ENCODE assay signal across 11 cellular contexts in the genomic region with DNA sequence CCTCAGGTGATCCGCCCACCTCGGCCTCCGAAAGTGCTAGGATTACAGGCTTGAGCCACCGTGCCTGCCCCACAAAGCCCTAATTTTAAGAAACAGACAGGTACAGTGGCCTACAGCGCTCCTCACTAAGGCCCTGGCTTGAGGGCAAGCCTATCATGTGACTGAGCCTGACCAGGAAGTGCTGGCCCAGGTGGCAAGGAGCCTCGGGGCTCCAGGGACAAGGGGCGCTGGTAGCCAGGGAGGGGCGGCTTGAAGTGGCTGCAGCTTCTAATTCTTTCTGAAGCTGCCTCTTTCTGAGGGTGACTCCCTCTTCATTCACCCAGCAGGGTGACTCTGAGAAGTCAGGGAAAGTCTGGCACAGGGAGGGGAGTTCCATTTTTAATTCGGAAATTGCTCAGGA.
A peak's percentile ranks its signal among the peaks of the same experiment; 100 is the strongest.
DNase-seq lines count a peak whose midpoint lies in the region; ATAC-seq and TF ChIP-seq lines count a peak whose summit lies in the region.
"Had no signal": no experiment of that assay in that cellular context is flagged by ENCODE, and none has a peak within 500 bp of the region (broad histone marks: within the 10 kb centered on the region; RNA-seq: fewer than 3 reads in every experiment).

No MANE protein-coding gene starts in this region.

- peaks cover 5% of the 10 kb centered on the region for H3K9me3 Mint-ChIP-seq in activated CD8-positive, alpha-beta T cell treated with anti-CD3 and anti-CD28 coated beads for 36 hours

- no peaks in the 10 kb centered on the region for H3K27me3 Mint-ChIP-seq in activated CD8-positive, alpha-beta T cell treated with anti-CD3 and anti-CD28 coated beads for 36 hours

- H2BK12ac ChIP-seq in mesenchymal stem cell (ENCODE audit: low read length in 2 of 2) = no peak overlapping the region

- H3K4me3 ChIP-seq in mesenchymal stem cell (ENCODE audit: insufficient read depth in 1 of 2, low read depth in 1 of 2, low read length in 2 of 2) = peak overlapping the region in 1 of 2 experiments; percentile 74
- H3K4me3 ChIP-seq in tibial nerve = peak overlapping the region in 2 of 4 donors; percentile 31 to 46

- TF ChIP-seq EP300 in tibial nerve (IDR thresholded peaks at IDR 0.05) = no peak

- no peak overlapping the region for H3K27ac ChIP-seq in mesenchymal stem cell (ENCODE audit: low read length, poor library complexity, severe bottlenecking)
- peak overlapping the region in 3 of 4 donors; percentile 66 to 77 (median 72) for H3K27ac ChIP-seq in tibial nerve
- H3K27ac ChIP-seq: C4-2B had no signal

- peak; percentile 57 for DNase-seq in activated effector memory CD4-positive, alpha-beta T cell treated with anti-CD3 and anti-CD28 coated beads, Interleukin-2, amount 50 U/mL, for 16 hours
- DNase-seq in activated effector memory CD4-positive, alpha-beta T cell treated with Interleukin-2 at 50 U/mL for 16 hours = no peak
- no peak for DNase-seq in activated CD8-positive, alpha-beta T cell treated with anti-CD3 and anti-CD28 coated beads for 36 hours
- DNase-seq in mesenchymal stem cell (no peak), tibial nerve (ENCODE audit: low spot score in 2 of 2) (no peak), erythroblast (lab: John Stamatoyannopoulos, UW) (no peak)
- no peak for DNase-seq in effector CD4-positive, alpha-beta T cell
- DNase-seq: NCI-H1436; stimulated activated CD8-positive, alpha-beta memory T cell treated with anti-CD3 and anti-CD28 coated beads, Interleukin-4, amount 100 ng/mL, for 48 hours had no signal

- no peak overlapping the region for H3K18ac ChIP-seq in mesenchymal stem cell (ENCODE audit: low read depth in 1 of 2, low read length in 2 of 2)

- TF ChIP-seq POLR2A in tibial nerve (IDR thresholded peaks at IDR 0.05) (no peak), erythroblast (IDR thresholded peaks at IDR 0.05; ENCODE audit: low read length) (no peak)

- H4K91ac ChIP-seq in mesenchymal stem cell (ENCODE audit: low read length) = no peak overlapping the region

- no peak overlapping the region for H3K14ac ChIP-seq in mesenchymal stem cell (ENCODE audit: low read length in 2 of 2)

- H3K36me3 ChIP-seq in mesenchymal stem cell (ENCODE audit: control insufficient read depth in 1 of 2, insufficient read depth in 2 of 2, low read depth in 1 of 2, low read length in 2 of 2) (no peaks in the 10 kb centered on the region), tibial nerve (no peaks in the 10 kb centered on the region)

- CTCF ChIA-PET in activated CD8-positive, alpha-beta T cell treated with anti-CD3 and anti-CD28 coated beads for 36 hours (lab: Charles Lee) = interaction anchor here (0.6 to 2.5 kb wide), 4 partner anchors 12 to 52 kb away, joined by 3 to 13 read pairs (median 4); no protein-coding TSS in a partner anchor

- no peak overlapping the region for H2BK120ac ChIP-seq in mesenchymal stem cell (ENCODE audit: low read depth, low read length)

- H3K9ac ChIP-seq in mesenchymal stem cell (ENCODE audit: low read length) = peak overlapping the region; percentile 94

- no peak overlapping the region for H4K8ac ChIP-seq in mesenchymal stem cell (ENCODE audit: low read length)

- ATAC-seq in activated CD8-positive, alpha-beta T cell treated with anti-CD3 and anti-CD28 coated beads for 36 hours = no peak
- no peak for ATAC-seq in GM18867 (IDR thresholded peaks at IDR 0.05; ENCODE audit: unreplicated experiment)

- no peaks in the 10 kb centered on the region for H3K79me1 ChIP-seq in mesenchymal stem cell (replicated peaks; ENCODE audit: low read length, poor library complexity, severe bottlenecking)

- no peak overlapping the region for H3K4me2 ChIP-seq in mesenchymal stem cell (ENCODE audit: low read length, poor library complexity, severe bottlenecking)

- POLR2A ChIA-PET in activated CD8-positive, alpha-beta T cell treated with anti-CD3 and anti-CD28 coated beads for 36 hours (lab: Charles Lee) = interaction anchor here (0.6 to 4.0 kb wide), 4 partner anchors 13 to 405 kb away, joined by 3 to 51 read pairs (median 6); no protein-coding TSS in a partner anchor

- no peak for TF ChIP-seq CTCF in activated CD8-positive, alpha-beta T cell treated with anti-CD3 and anti-CD28 coated beads for 36 hours (IDR thresholded peaks at IDR 0.05)
- no peak for TF ChIP-seq CTCF in tibial nerve (IDR thresholded peaks at IDR 0.05)

- intact Hi-C loops in activated CD8-positive, alpha-beta T cell treated with anti-CD3 and anti-CD28 coated beads for 36 hours (cut with micrococcal nuclease) = loop anchor here (10.0 kb wide), 2 partner anchors 156 to 396 kb away; partner anchors contain the start of gene LDLRAD4

- WGBS in mesenchymal stem cell = 87% methylated on average over 9 of the region's 9 CpGs
- 74 to 80% methylated on average over 8 to 9 of the region's 9 CpGs for WGBS in tibial nerve, 2 donors

- peaks cover 15% of the 10 kb centered on the region for H3K36me3 Mint-ChIP-seq in activated CD8-positive, alpha-beta T cell treated with anti-CD3 and anti-CD28 coated beads for 36 hours (ENCODE audit: low read depth)

- no peak overlapping the region for H3K4ac ChIP-seq in mesenchymal stem cell (ENCODE audit: low read depth in 1 of 2, low read length in 2 of 2)

- no peak overlapping the region for H2AK5ac ChIP-seq in mesenchymal stem cell (ENCODE audit: low read length, severe bottlenecking)

- H3K9me3 ChIP-seq in mesenchymal stem cell (ENCODE audit: control insufficient read depth, low read length) = no peaks in the 10 kb centered on the region
- no peaks in the 10 kb centered on the region for H3K9me3 ChIP-seq in tibial nerve

- no peak overlapping the region for H3K23ac ChIP-seq in mesenchymal stem cell (ENCODE audit: low read length in 2 of 2)

- no peak overlapping the region for H2BK5ac ChIP-seq in mesenchymal stem cell (ENCODE audit: low read depth, low read length, poor library complexity, severe bottlenecking)

- no peak overlapping the region for H2AFZ ChIP-seq in mesenchymal stem cell (ENCODE audit: low read depth, low read length)

- H3K4me1 ChIP-seq in mesenchymal stem cell (ENCODE audit: control insufficient read depth, insufficient read depth, low read depth, low read length) (peaks cover 3% of the 10 kb centered on the region), tibial nerve (peaks cover 0 to 26% (median 15%) of the 10 kb centered on the region in 4 donors)

- H3K27me3 ChIP-seq in mesenchymal stem cell (ENCODE audit: control insufficient read depth in 1 of 2, insufficient read depth in 1 of 2, low read length in 2 of 2) (peaks cover 23 to 53% of the 10 kb centered on the region in 2 experiments), tibial nerve (no peaks in the 10 kb centered on the region)

- H2BK15ac ChIP-seq in mesenchymal stem cell (ENCODE audit: low read depth, poor library complexity, severe bottlenecking) = no peak overlapping the region

- peak overlapping the region; percentile 93 for H3K27ac Mint-ChIP-seq in activated CD8-positive, alpha-beta T cell treated with anti-CD3 and anti-CD28 coated beads for 36 hours

- peak overlapping the region; percentile 76 for H3K4me3 Mint-ChIP-seq in activated CD8-positive, alpha-beta T cell treated with anti-CD3 and anti-CD28 coated beads for 36 hours

- peaks cover 77% of the 10 kb centered on the region for H3K4me1 Mint-ChIP-seq in activated CD8-positive, alpha-beta T cell treated with anti-CD3 and anti-CD28 coated beads for 36 hours (ENCODE audit: low read depth)
